Comparison of ENCODE assay signal across 24 cellular contexts in genomic region chr12:90690120-90690519, GRCh38.
DNase-seq lines count a peak whose midpoint lies in the region; ATAC-seq, FAIRE-seq and TF ChIP-seq lines count a peak whose summit lies in the region.
"Had no signal": no experiment of that assay in that cellular context is flagged by ENCODE, and none has a peak within 500 bp of the region (broad histone marks: within the 10 kb centered on the region; RNA-seq: fewer than 3 reads in every experiment).

No MANE protein-coding gene starts in this region.

- ATAC-seq in GM18519 (IDR thresholded peaks at IDR 0.05; ENCODE audit: low FRiP score, unreplicated experiment) = peak; percentile 42
- ATAC-seq in GM21367 (IDR thresholded peaks at IDR 0.05; ENCODE audit: unreplicated experiment) = peak; percentile 64
- ATAC-seq in GM12878 = peak; percentile 42
- ATAC-seq in HG03442 (IDR thresholded peaks at IDR 0.05; ENCODE audit: unreplicated experiment) = no peak
- ATAC-seq in HG02759 (IDR thresholded peaks at IDR 0.05; ENCODE audit: unreplicated experiment) = no peak
- ATAC-seq: naive thymus-derived CD4-positive, alpha-beta T cell; upper lobe of right lung had no signal

- TF ChIP-seq EP300 in GM12878 (IDR thresholded peaks at IDR 0.05; ENCODE audit: borderline replicate concordance in 1 of 2, control insufficient read depth in 1 of 2, low read depth in 2 of 2, low read length in 2 of 2) (no peak), suprapubic skin (IDR thresholded peaks at IDR 0.05) (no peak)

- in situ Hi-C loops in GM12878 (cut with MboI) = no loop called here

- no peak for TF ChIP-seq POLR2A in GM12878 (IDR thresholded peaks at IDR 0.05; ENCODE audit: low read depth, low read length)
- no peak for TF ChIP-seq POLR2A in suprapubic skin (IDR thresholded peaks at IDR 0.05)

- no peak for TF ChIP-seq RAD21 in GM12878 (IDR thresholded peaks at IDR 0.05; ENCODE audit: insufficient read depth, low read depth, low read length)

- RAD21 ChIA-PET in GM12878 (lab: Charles Lee; ENCODE audit: unreplicated experiment) = no interaction called here

- POLR2A ChIA-PET in GM12878 (lab: Charles Lee) = no interaction called here

- no peak for FAIRE-seq in GM12878 (lab: Jason Lieb, UNC)
- FAIRE-seq: bronchial epithelial cell, H1, small intestine had no signal

- H3K36me3 ChIP-seq in GM12878 (ENCODE audit: control insufficient read depth in 2 of 2, insufficient read depth in 2 of 2, low read length in 1 of 2) (no peaks in the 10 kb centered on the region), suprapubic skin (no peaks in the 10 kb centered on the region)
- H3K36me3 ChIP-seq: BLaER1, colonic mucosa, esophagus squamous epithelium, left ventricle myocardium inferior, upper lobe of right lung had no signal

- H3K4me2 ChIP-seq in GM12878 (ENCODE audit: control insufficient read depth, insufficient read depth) = no peak overlapping the region
- H3K4me2 ChIP-seq: BLaER1 had no signal

- no peak overlapping the region for H2AFZ ChIP-seq in GM12878 (ENCODE audit: control insufficient read depth, low read depth, low read length)

- no peaks in the 10 kb centered on the region for H3K27me3 ChIP-seq in GM12878 (replicated peaks in 1 of 2; ENCODE audit: control insufficient read depth in 2 of 2, insufficient read depth in 2 of 2, low read length in 1 of 2)
- no peaks in the 10 kb centered on the region for H3K27me3 ChIP-seq in suprapubic skin
- H3K27me3 ChIP-seq: BLaER1, colonic mucosa, esophagus squamous epithelium, upper lobe of right lung had no signal

- H3K9me3 ChIP-seq in GM12878 (replicated peaks; ENCODE audit: control insufficient read depth, insufficient read depth, low read length) (no peaks in the 10 kb centered on the region), suprapubic skin (no peaks in the 10 kb centered on the region)
- H3K9me3 ChIP-seq: BLaER1, colonic mucosa, esophagus squamous epithelium, upper lobe of right lung had no signal

- no peaks in the 10 kb centered on the region for H4K20me1 ChIP-seq in GM12878 (ENCODE audit: control insufficient read depth, insufficient read depth)
- H4K20me1 ChIP-seq: BLaER1 had no signal

- WGBS in GM12878 (ENCODE audit: insufficient coverage, insufficient replicate concordance, low lambda C conversion rate, missing lambda C conversion rate) = 8% methylated on average over 1 of the region's 1 CpG
- 93% methylated on average over 1 of the region's 1 CpG for WGBS in suprapubic skin

- TF ChIP-seq CTCF in GM12878 (IDR thresholded peaks at IDR 0.05 in 2 of 3, conservative IDR thresholded peaks at IDR 0.05 in 1 of 3; ENCODE audit: control insufficient read depth in 2 of 3, extremely low read depth in 1 of 3, insufficient read depth in 1 of 3, low read depth in 3 of 3, low read length in 3 of 3) (no peak), suprapubic skin (IDR thresholded peaks at IDR 0.05) (no peak)

- H3K4me3 ChIP-seq in GM12878 (no peak overlapping the region), suprapubic skin (no peak overlapping the region)
- H3K4me3 ChIP-seq: BLaER1, colonic mucosa, esophagus squamous epithelium, left ventricle myocardium inferior, upper lobe of right lung had no signal

- no TSS peak for BruUV-seq in GM12878 (replicated peaks; lab: Mats Ljungman, UMichigan)

- peak; percentile 14 for DNase-seq in LHCN-M2 (ENCODE audit: low read depth)
- DNase-seq in GM12878 (ENCODE audit: low read depth, low spot score) = no peak
- DNase-seq in kidney glomerular epithelial cell (lab: John Stamatoyannopoulos, UW) = no peak
- no peak for DNase-seq in suprapubic skin (ENCODE audit: low spot score in 2 of 2)
- DNase-seq: ACHN; activated CD4-positive, alpha-beta T cell treated with anti-CD3 and anti-CD28 coated beads for 4 hours; activated naive CD4-positive, alpha-beta T cell treated with anti-CD3 and anti-CD28 coated beads for 36 hours; colonic mucosa; DMS79; esophagus squamous epithelium; GF-D8; left ventricle myocardium inferior; naive thymus-derived CD4-positive, alpha-beta T cell; NCI-H446 treated with DMSO at 0.1 percent for 48 hours; small intestine; stimulated activated CD4-positive, alpha-beta T cell treated with anti-CD3 and anti-CD28 coated beads, Interleukin-1b, Interleukin-23, amount 100 ng/mL, for 48 hours; upper lobe of right lung had no signal

- H3K9ac ChIP-seq in GM12878 (ENCODE audit: control insufficient read depth, insufficient read depth, low read length) = no peak overlapping the region
- H3K9ac ChIP-seq: BLaER1 had no signal

- H3K4me1 ChIP-seq in GM12878 (ENCODE audit: control insufficient read depth, insufficient read depth, low read length) (no peaks in the 10 kb centered on the region), suprapubic skin (no peaks in the 10 kb centered on the region)
- H3K4me1 ChIP-seq: BLaER1, colonic mucosa, esophagus squamous epithelium, left ventricle myocardium inferior, upper lobe of right lung had no signal

- intact Hi-C loops in GM12878 (cut with micrococcal nuclease; ENCODE audit: unreplicated experiment) = no loop called here

- SMC1A ChIA-PET in GM12878 (lab: Charles Lee; ENCODE audit: uncharacterized antibody, unreplicated experiment) = interaction anchor here (0.6 kb wide), 1 partner anchor 926 kb away, joined by 3 read pairs; no protein-coding TSS in a partner anchor

- CTCF ChIA-PET in GM12878 (lab: Yijun Ruan, JAX) = interaction anchor here (1.2 kb wide), 1 partner anchor 9 kb away, joined by 3 read pairs; no protein-coding TSS in a partner anchor

- H3K27ac ChIP-seq in GM12878 (ENCODE audit: control insufficient read depth, insufficient read depth) = no peak overlapping the region
- H3K27ac ChIP-seq in suprapubic skin = no peak overlapping the region
- H3K27ac ChIP-seq: BLaER1, colonic mucosa, esophagus squamous epithelium, left ventricle myocardium inferior, upper lobe of right lung had no signal

- H3K79me2 ChIP-seq in GM12878 (ENCODE audit: control insufficient read depth, insufficient read depth, low read length) = no peaks in the 10 kb centered on the region

TF ChIP-seq in GM12878, 131 proteins besides CTCF, POLR2A, EP300 and RAD21:
- no peak for TF ChIP-seq SIN3A (IDR thresholded peaks at IDR 0.05; ENCODE audit: low read depth, low read length)
- TF ChIP-seq NR2C2 (IDR thresholded peaks at IDR 0.05; ENCODE audit: borderline replicate concordance, control insufficient read depth, insufficient read length, low read depth) = no peak
- TF ChIP-seq, protein P1, sequence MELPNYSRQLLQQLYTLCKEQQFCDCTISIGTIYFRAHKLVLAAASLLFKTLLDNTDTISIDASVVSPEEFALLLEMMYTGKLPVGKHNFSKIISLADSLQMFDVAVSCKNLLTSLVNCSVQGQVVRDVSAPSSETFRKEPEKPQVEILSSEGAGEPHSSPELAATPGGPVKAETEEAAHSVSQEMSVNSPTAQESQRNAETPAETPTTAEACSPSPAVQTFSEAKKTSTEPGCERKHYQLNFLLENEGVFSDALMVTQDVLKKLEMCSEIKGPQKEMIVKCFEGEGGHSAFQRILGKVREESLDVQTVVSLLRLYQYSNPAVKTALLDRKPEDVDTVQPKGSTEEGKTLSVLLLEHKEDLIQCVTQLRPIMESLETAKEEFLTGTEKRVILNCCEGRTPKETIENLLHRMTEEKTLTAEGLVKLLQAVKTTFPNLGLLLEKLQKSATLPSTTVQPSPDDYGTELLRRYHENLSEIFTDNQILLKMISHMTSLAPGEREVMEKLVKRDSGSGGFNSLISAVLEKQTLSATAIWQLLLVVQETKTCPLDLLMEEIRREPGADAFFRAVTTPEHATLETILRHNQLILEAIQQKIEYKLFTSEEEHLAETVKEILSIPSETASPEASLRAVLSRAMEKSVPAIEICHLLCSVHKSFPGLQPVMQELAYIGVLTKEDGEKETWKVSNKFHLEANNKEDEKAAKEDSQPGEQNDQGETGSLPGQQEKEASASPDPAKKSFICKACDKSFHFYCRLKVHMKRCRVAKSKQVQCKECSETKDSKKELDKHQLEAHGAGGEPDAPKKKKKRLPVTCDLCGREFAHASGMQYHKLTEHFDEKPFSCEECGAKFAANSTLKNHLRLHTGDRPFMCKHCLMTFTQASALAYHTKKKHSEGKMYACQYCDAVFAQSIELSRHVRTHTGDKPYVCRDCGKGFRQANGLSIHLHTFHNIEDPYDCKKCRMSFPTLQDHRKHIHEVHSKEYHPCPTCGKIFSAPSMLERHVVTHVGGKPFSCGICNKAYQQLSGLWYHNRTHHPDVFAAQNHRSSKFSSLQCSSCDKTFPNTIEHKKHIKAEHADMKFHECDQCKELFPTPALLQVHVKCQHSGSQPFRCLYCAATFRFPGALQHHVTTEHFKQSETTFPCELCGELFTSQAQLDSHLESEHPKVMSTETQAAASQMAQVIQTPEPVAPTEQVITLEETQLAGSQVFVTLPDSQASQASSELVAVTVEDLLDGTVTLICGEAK (IDR thresholded peaks at IDR 0.05; ENCODE audit: borderline replicate concordance) = no peak
- no peak for TF ChIP-seq STAT1 (conservative IDR thresholded peaks at IDR 0.05)
- no peak for TF ChIP-seq FOXK2 (IDR thresholded peaks at IDR 0.05)

Comparison
In these comparisons a context has a peak if more than half of its experiments do, and no peak if none do; other contexts are left out.
1. ATAC-seq: peak in GM18519 (single experiment), GM21367 (single experiment) and GM12878 (single experiment); none in HG03442 (single experiment) and HG02759 (single experiment).